In the genomic region with DNA sequence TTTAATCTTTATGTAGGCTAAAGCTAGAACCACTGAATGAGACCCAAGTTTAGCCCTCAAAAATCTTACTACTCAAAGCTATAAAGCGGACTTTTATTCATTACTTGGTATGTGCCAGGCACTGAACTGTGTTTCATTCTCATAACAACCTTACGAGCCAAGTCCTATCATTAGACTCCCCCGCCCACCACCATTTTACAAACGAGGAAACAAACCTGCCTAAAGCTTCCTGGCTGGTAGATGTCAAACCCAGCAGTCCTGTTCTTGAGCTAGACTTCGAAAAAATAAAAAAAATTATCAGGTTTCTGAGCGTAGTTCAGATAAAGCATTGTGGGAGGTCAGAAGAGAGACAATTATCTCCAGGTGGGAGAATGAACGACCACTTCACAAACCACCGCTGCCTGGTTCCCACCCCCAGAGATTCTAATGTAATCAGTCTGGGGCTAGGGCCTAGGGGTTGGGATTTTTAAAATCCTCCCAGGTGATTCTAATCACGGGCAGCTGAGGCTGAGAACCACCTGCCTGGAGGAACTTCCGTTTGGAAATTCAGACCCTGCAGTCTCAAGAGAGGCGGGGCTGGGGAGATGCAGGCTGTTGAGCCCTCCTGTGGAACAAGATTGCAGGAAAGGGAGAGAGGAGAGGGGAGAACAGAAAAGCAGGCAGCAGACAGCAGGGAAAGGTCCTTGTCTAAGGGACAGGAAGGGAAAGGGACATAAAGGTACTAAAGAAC, we compare ENCODE assay signal across 8 cellular contexts. TPM values are rescaled to one million over a fixed set of nuclear protein-coding genes. Genes with fewer than 3 reads are reported as not detected.
DNase-seq lines count a peak whose midpoint lies in the region; ATAC-seq and TF ChIP-seq lines count a peak whose summit lies in the region.

No MANE protein-coding gene starts in this region.

- no peaks in the 10 kb centered on the region for H4K20me1 ChIP-seq in smooth muscle cell (ENCODE audit: low read depth)

- H3K9me3 ChIP-seq in HEK293 (ENCODE audit: control insufficient read depth, insufficient read depth, low read depth, low read length) (no peaks in the 10 kb centered on the region), NT2/D1 (ENCODE audit: insufficient read depth, low read length) (no peaks in the 10 kb centered on the region), smooth muscle cell (replicated peaks; ENCODE audit: low read depth) (no peaks in the 10 kb centered on the region)

- TF ChIP-seq CTCF in HEK293 (tag by site-specific recombination; IDR thresholded peaks at IDR 0.05) (no peak), fibroblast of villous mesenchyme (IDR thresholded peaks at IDR 0.05; ENCODE audit: insufficient read depth, low read depth, low read length) (no peak), smooth muscle cell (IDR thresholded peaks at IDR 0.05; ENCODE audit: borderline replicate concordance, insufficient read depth, poor library complexity, severe bottlenecking) (no peak)

- H3K27me3 ChIP-seq in NT2/D1 (ENCODE audit: insufficient read depth, insufficient read length) (no peaks in the 10 kb centered on the region), smooth muscle cell (ENCODE audit: low read depth) (no peaks in the 10 kb centered on the region)

- no peak overlapping the region for H2AFZ ChIP-seq in smooth muscle cell (ENCODE audit: low read depth)

- POLR2A ChIA-PET in HEK293 (lab: Yijun Ruan, JAX) = interaction anchor here (0.6 kb wide), 1 partner anchor 697 kb away, joined by 3 read pairs; no protein-coding TSS in a partner anchor

- ATAC-seq in HG03354 (IDR thresholded peaks at IDR 0.05; ENCODE audit: poor library complexity, severe bottlenecking, unreplicated experiment) (no peak), esophagus mucosa (no peak), HG03097 (IDR thresholded peaks at IDR 0.05; ENCODE audit: low FRiP score, unreplicated experiment) (no peak)

- no peak for DNase-seq in NT2/D1 (ENCODE audit: low read depth, low spot score)
- peak; percentile 25 for DNase-seq in fibroblast of villous mesenchyme (ENCODE audit: low read depth)
- DNase-seq in smooth muscle cell (lab: John Stamatoyannopoulos, UW; ENCODE audit: unreplicated experiment) = no peak
- no peak for DNase-seq in germinal center (ENCODE audit: low spot score)

- 47% methylated on average over 11 of the region's 11 CpGs for WGBS in smooth muscle cell (ENCODE audit: low lambda C conversion rate)

- H3K4me3 ChIP-seq in HEK293 (ENCODE audit: low read depth, low read length) = no peak overlapping the region
- no peak overlapping the region for H3K4me3 ChIP-seq in NT2/D1 (ENCODE audit: insufficient read length, low read depth)
- H3K4me3 ChIP-seq in fibroblast of villous mesenchyme (ENCODE audit: low read depth, low read length) = no peak overlapping the region
- no peak overlapping the region for H3K4me3 ChIP-seq in smooth muscle cell

- H3K4me2 ChIP-seq in smooth muscle cell = peak overlapping the region; percentile 54

- H3K9ac ChIP-seq in NT2/D1 (ENCODE audit: insufficient read length, low read depth) = peak overlapping the region; percentile 42
- H3K9ac ChIP-seq in smooth muscle cell (ENCODE audit: low read depth) = peak overlapping the region; percentile 64

- no peaks in the 10 kb centered on the region for H3K36me3 ChIP-seq in HEK293 (ENCODE audit: control insufficient read depth in 2 of 2, insufficient read depth in 1 of 2, low read length in 2 of 2)
- no peaks in the 10 kb centered on the region for H3K36me3 ChIP-seq in NT2/D1 (ENCODE audit: insufficient read depth, insufficient read length, low read length)
- H3K36me3 ChIP-seq in smooth muscle cell (ENCODE audit: low read depth) = no peaks in the 10 kb centered on the region

- CTCF ChIA-PET in HEK293 (lab: Yijun Ruan, JAX) = interaction anchor here (0.6 to 0.7 kb wide), 4 partner anchors 10 to 843 kb away, joined by 3 to 6 read pairs (median 4); no protein-coding TSS in a partner anchor

- H3K4me1 ChIP-seq in HEK293 (ENCODE audit: control insufficient read depth, insufficient read depth, low read length) (peaks cover 2% of the 10 kb centered on the region; the same call in 1 of the 2 replicates), NT2/D1 (ENCODE audit: insufficient read depth, insufficient read length) (peaks cover 5% of the 10 kb centered on the region), smooth muscle cell (ENCODE audit: low read depth) (peaks cover 26% of the 10 kb centered on the region)

- H3K79me2 ChIP-seq in smooth muscle cell (ENCODE audit: low read depth) = no peaks in the 10 kb centered on the region

- peaks cover 17% of the 10 kb centered on the region for H3F3A ChIP-seq in smooth muscle cell (ENCODE audit: low read depth)

- H3K27ac ChIP-seq in HEK293 (ENCODE audit: extremely low read depth, low read depth, low read length) (no peak overlapping the region), smooth muscle cell (ENCODE audit: low read depth) (peak overlapping the region; percentile 97)

TF ChIP-seq in HEK293, 187 proteins besides CTCF, POLR2A, EP300 and RAD21:
- TF ChIP-seq ZNF626 (tag by site-specific recombination; IDR thresholded peaks at IDR 0.05) = no peak
- TF ChIP-seq ZFHX2 (tag by site-specific recombination; conservative IDR thresholded peaks at IDR 0.05) = 0 out of 2 replicates have a peak, but pooled peaks have one; percentile 8

RNA-seq across cellular contexts. Expression of a gene that starts 8.6 kb away (rescaled TPM):
- total RNA-seq in fibroblast of villous mesenchyme = 1.3 TPM in 2 replicates
- 0.54 and 0.67 TPM in 2 replicates for total RNA-seq in smooth muscle cell
- 0.64 and 1.1 TPM in 2 replicates for polyA plus RNA-seq in smooth muscle cell
- total RNA-seq in esophagus mucosa = 0.72 TPM
